ENCODE assay signal across 14 cellular contexts in genomic region chr3:194986208-194987043, GRCh38.
DNase-seq lines count a peak whose midpoint lies in the region; ATAC-seq and TF ChIP-seq lines count a peak whose summit lies in the region.
"Had no signal": no experiment of that assay in that cellular context is flagged by ENCODE, and none has a peak within 500 bp of the region (broad histone marks: within the 10 kb centered on the region; RNA-seq: fewer than 3 reads in every experiment).

No MANE protein-coding gene starts in this region.

- H3K27ac ChIP-seq in mammary epithelial cell (ENCODE audit: insufficient read depth, low read depth, low read length), result peak overlapping the region; percentile 40

- H3K27me3 ChIP-seq in mammary epithelial cell (ENCODE audit: insufficient read depth, low read length), result no peaks in the 10 kb centered on the region

- H3K36me3 Mint-ChIP-seq in Calu3 (ENCODE audit: insufficient read depth, unreplicated experiment), result no peaks in the 10 kb centered on the region
- no peaks in the 10 kb centered on the region for H3K36me3 Mint-ChIP-seq in natural killer cell treated with Interleukin-12 subunit alpha and Interleukin-12 subunit beta and Interleukin-15 and Interleukin-18, amount 100 ng/mL, for 72 hours
- H3K36me3 Mint-ChIP-seq: CD4-positive, CD25-positive, alpha-beta regulatory T cell had no signal

- H3K9ac ChIP-seq in mammary epithelial cell (ENCODE audit: insufficient read depth, low read length), result no peak overlapping the region

- H3K4me1 ChIP-seq in mammary epithelial cell (ENCODE audit: insufficient read depth, low read length), result peaks cover 10% of the 10 kb centered on the region

- 23% methylated on average over 16 of the region's 17 CpGs for WGBS in mammary epithelial cell (ENCODE audit: low coverage, missing lambda C conversion rate)

- no peak overlapping the region for H3K27ac Mint-ChIP-seq in Calu3 (ENCODE audit: unreplicated experiment)
- H3K27ac Mint-ChIP-seq in natural killer cell treated with Interleukin-12 subunit alpha and Interleukin-12 subunit beta and Interleukin-15 and Interleukin-18, amount 100 ng/mL, for 72 hours, result no peak overlapping the region
- H3K27ac Mint-ChIP-seq: activated CD4-positive, alpha-beta T cell treated with anti-CD3 and anti-CD28 coated beads, Interleukin-2, amount 10 ng/mL, durations not matched to agents 7 days and 5 days; CD4-positive, CD25-positive, alpha-beta regulatory T cell had no signal

- peaks cover 28% of the 10 kb centered on the region for H3K4me1 Mint-ChIP-seq in Calu3 (ENCODE audit: low read depth, unreplicated experiment)
- peaks cover 0 to 8% of the 10 kb centered on the region in 2 donors for H3K4me1 Mint-ChIP-seq in natural killer cell treated with Interleukin-12 subunit alpha and Interleukin-12 subunit beta and Interleukin-15 and Interleukin-18, amount 100 ng/mL, for 72 hours (ENCODE audit: low read depth in 2 of 2)
- H3K4me1 Mint-ChIP-seq: activated CD4-positive, alpha-beta T cell treated with anti-CD3 and anti-CD28 coated beads, Interleukin-2, amount 10 ng/mL, durations not matched to agents 7 days and 5 days; CD4-positive, CD25-positive, alpha-beta regulatory T cell; neural crest cell had no signal

- dilution Hi-C loops in mammary epithelial cell (cut with HindIII; ENCODE audit: low sequenced_read_pairs), result no loop called here

- TF ChIP-seq CTCF in Calu3 (IDR thresholded peaks at IDR 0.05; ENCODE audit: unreplicated experiment) (no peak), mammary epithelial cell (conservative IDR thresholded peaks at IDR 0.05 in 1 of 2, IDR thresholded peaks at IDR 0.05 in 1 of 2; ENCODE audit: extremely low read depth in 1 of 2, insufficient read depth in 1 of 2, low read depth in 1 of 2, low read length in 2 of 2) (no peak)

- peak overlapping the region; percentile 49 for H2AFZ ChIP-seq in mammary epithelial cell (ENCODE audit: low read depth, low read length)

- H3K36me3 ChIP-seq in mammary epithelial cell (ENCODE audit: insufficient read depth, low read length), result no peaks in the 10 kb centered on the region

- no peaks in the 10 kb centered on the region for H4K20me1 ChIP-seq in mammary epithelial cell (ENCODE audit: insufficient read depth, low read length)

- no peak overlapping the region for H3K4me3 Mint-ChIP-seq in Calu3 (ENCODE audit: low read depth, unreplicated experiment)
- no peak overlapping the region for H3K4me3 Mint-ChIP-seq in natural killer cell treated with Interleukin-12 subunit alpha and Interleukin-12 subunit beta and Interleukin-15 and Interleukin-18, amount 100 ng/mL, for 72 hours
- H3K4me3 Mint-ChIP-seq: activated CD4-positive, alpha-beta T cell treated with anti-CD3 and anti-CD28 coated beads, Interleukin-2, amount 10 ng/mL, durations not matched to agents 7 days and 5 days; CD4-positive, CD25-positive, alpha-beta regulatory T cell; neural crest cell had no signal

- peaks cover 5% of the 10 kb centered on the region for H3K9me3 ChIP-seq in mammary epithelial cell (replicated peaks; ENCODE audit: insufficient read depth, low read length)

- H3K27me3 Mint-ChIP-seq in Calu3 (ENCODE audit: unreplicated experiment), result peaks cover 48% of the 10 kb centered on the region
- H3K27me3 Mint-ChIP-seq in natural killer cell treated with Interleukin-12 subunit alpha and Interleukin-12 subunit beta and Interleukin-15 and Interleukin-18, amount 100 ng/mL, for 72 hours, result peaks cover 0 to 18% of the 10 kb centered on the region in 2 donors

- ATAC-seq in natural killer cell treated with Interleukin-12 subunit alpha and Interleukin-12 subunit beta and Interleukin-15 and Interleukin-18, amount 100 ng/mL, for 72 hours, result peak; percentile 34 to 56

- no peak overlapping the region for H3K4me3 ChIP-seq in mammary epithelial cell (replicated peaks in 1 of 3; ENCODE audit: insufficient read depth in 1 of 3, low read depth in 2 of 3, low read length in 3 of 3)

- DNase-seq in Calu3 (peak; percentile 71), NOMO-1 (lab: John Stamatoyannopoulos, UW; ENCODE audit: unreplicated experiment in 2 of 2) (peak; percentile 79 to 81), mammary epithelial cell (peak; percentile 93), NCI-H748 (lab: John Stamatoyannopoulos, UW; ENCODE audit: unreplicated experiment) (no peak), NAMALWA (ENCODE audit: low spot score) (no peak), foreskin melanocyte (no peak), D341Med (ENCODE audit: low spot score) (no peak)
- DNase-seq in natural killer cell treated with Interleukin-12 subunit alpha and Interleukin-12 subunit beta and Interleukin-15 and Interleukin-18, amount 100 ng/mL, for 72 hours (ENCODE audit: low spot score), result no peak
- DNase-seq: activated CD4-positive, alpha-beta T cell treated with anti-CD3 and anti-CD28 coated beads, Interleukin-2, amount 10 ng/mL, durations not matched to agents 7 days and 5 days; activated naive CD4-positive, alpha-beta T cell; CD4-positive, CD25-positive, alpha-beta regulatory T cell; NCI-H1105; NCI-H526 had no signal

- BruUV-seq in Calu3 (replicated peaks; lab: Mats Ljungman, UMichigan) (no TSS peak), mammary epithelial cell (replicated peaks; lab: Mats Ljungman, UMichigan) (no TSS peak)

- H3K4me2 ChIP-seq in mammary epithelial cell (ENCODE audit: insufficient read depth, low read depth, low read length), result no peak overlapping the region

- no peaks in the 10 kb centered on the region for H3K9me3 Mint-ChIP-seq in Calu3 (ENCODE audit: low read depth, unreplicated experiment)
- H3K9me3 Mint-ChIP-seq in natural killer cell treated with Interleukin-12 subunit alpha and Interleukin-12 subunit beta and Interleukin-15 and Interleukin-18, amount 100 ng/mL, for 72 hours, result no peaks in the 10 kb centered on the region
- H3K9me3 Mint-ChIP-seq: activated CD4-positive, alpha-beta T cell treated with anti-CD3 and anti-CD28 coated beads, Interleukin-2, amount 10 ng/mL, durations not matched to agents 7 days and 5 days had no signal

- in situ Hi-C loops in mammary epithelial cell (cut with MboI; ENCODE audit: low sequenced_read_pairs in 2 of 2), result no loop called here

- intact Hi-C loops in Calu3 (cut with micrococcal nuclease; ENCODE audit: unreplicated experiment) (no loop called here), mammary epithelial cell (cut with micrococcal nuclease) (no loop called here)

- no peaks in the 10 kb centered on the region for H3K79me2 ChIP-seq in mammary epithelial cell (ENCODE audit: insufficient read depth, low read length)

- CTCF ChIA-PET in Calu3 (lab: Charles Lee), result interaction anchor here (0.6 to 3.5 kb wide), 6 partner anchors 15 to 312 kb away, joined by 3 to 20 read pairs (median 6); no protein-coding TSS in a partner anchor
- CTCF ChIA-PET in mammary epithelial cell (lab: Charles Lee; ENCODE audit: low non-redundant PET), result interaction anchor here (0.6 to 0.7 kb wide), 2 partner anchors 201 to 304 kb away, joined by 3 read pairs; no protein-coding TSS in a partner anchor

Comparison
In these comparisons a context has a peak if more than half of its experiments do, and no peak if none do; other contexts are left out.
1. DNase-seq: peak in Calu3 (single experiment), NOMO-1 (2 of 2) and mammary epithelial cell (single experiment); none in natural killer cell treated with Interleukin-12 subunit alpha and Interleukin-12 subunit beta and Interleukin-15 and Interleukin-18, amount 100 ng/mL, for 72 hours (single experiment), NCI-H748 (single experiment), NAMALWA (single experiment), foreskin melanocyte (single experiment) and D341Med (single experiment).